Comparison of ENCODE assay signal across 16 cellular contexts in genomic region chr1:2248854-2249558, GRCh38. TPM values are rescaled to one million over a fixed set of nuclear protein-coding genes. Genes with fewer than 3 reads are reported as not detected.
DNase-seq lines count a peak whose midpoint lies in the region; ATAC-seq, FAIRE-seq and TF ChIP-seq lines count a peak whose summit lies in the region.
"Had no signal": no experiment of that assay in that cellular context is flagged by ENCODE, and none has a peak within 500 bp of the region (broad histone marks: within the 10 kb centered on the region; RNA-seq: fewer than 3 reads in every experiment).

No MANE protein-coding gene starts in this region.

- peaks cover 0 to 3% (median 0%) of the 10 kb centered on the region in 7 donors for H3K9me3 Mint-ChIP-seq in CD4-positive, CD25-positive, alpha-beta regulatory T cell
- H3K9me3 Mint-ChIP-seq: activated B cell treated with CpG ODN at 0.5 μM for 24 hours had no signal

- no peak overlapping the region for H3K4me3 ChIP-seq in CD4-positive, CD25-positive, alpha-beta regulatory T cell (ENCODE audit: low read depth, low read length)
- H3K4me3 ChIP-seq in Panc1 (ENCODE audit: low read depth in 2 of 2, low read length in 2 of 2), result no peak overlapping the region
- H3K4me3 ChIP-seq in left ventricle myocardium inferior, result no peak overlapping the region
- no peak overlapping the region for H3K4me3 ChIP-seq in neuronal stem cell (ENCODE audit: low read length in 2 of 2)

- H3K36me3 ChIP-seq in CD4-positive, CD25-positive, alpha-beta regulatory T cell (ENCODE audit: control insufficient read depth, insufficient read depth, low read length), result peaks cover 20% of the 10 kb centered on the region
- H3K36me3 ChIP-seq in Panc1 (ENCODE audit: control insufficient read depth, insufficient read depth, low read length) (no peaks in the 10 kb centered on the region), left ventricle myocardium inferior (no peaks in the 10 kb centered on the region), neuronal stem cell (replicated peaks in 1 of 2; ENCODE audit: control insufficient read depth in 2 of 2, insufficient read depth in 2 of 2, low read length in 2 of 2) (peaks cover 7 to 26% of the 10 kb centered on the region in 2 donors)

- no peak overlapping the region for H3K27ac ChIP-seq in CD4-positive, CD25-positive, alpha-beta regulatory T cell (ENCODE audit: insufficient read depth, low read length, poor library complexity, severe bottlenecking)
- no peak overlapping the region for H3K27ac ChIP-seq in Panc1 (ENCODE audit: low read length)
- H3K27ac ChIP-seq in left ventricle myocardium inferior (replicated peaks), result peak overlapping the region; percentile 40
- H3K27ac ChIP-seq in neuronal stem cell (replicated peaks; ENCODE audit: low read length), result peak overlapping the region; percentile 3
- H3K27ac ChIP-seq: epithelial cell of prostate had no signal

- H3K18ac ChIP-seq in neuronal stem cell (ENCODE audit: low read length), result peak overlapping the region; percentile 94

- peaks cover 22% of the 10 kb centered on the region for H3K79me1 ChIP-seq in neuronal stem cell (ENCODE audit: low read depth, low read length)

- peak overlapping the region; percentile 93 for H2BK12ac ChIP-seq in neuronal stem cell (ENCODE audit: low read length)

- peak overlapping the region; percentile 97 for H2AK5ac ChIP-seq in neuronal stem cell (ENCODE audit: low read depth, low read length)

- no peak for ATAC-seq in CD4-positive, CD25-positive, alpha-beta regulatory T cell (ENCODE audit: low read depth in 2 of 2)
- peak; percentile 24; the same call in 1 of the 2 replicates for ATAC-seq in Panc1
- ATAC-seq in HG02588 (IDR thresholded peaks at IDR 0.05; ENCODE audit: unreplicated experiment), result no peak
- ATAC-seq in SK-N-SH treated with all-trans-retinoic acid at 6 μM for 48 hours, result no peak
- no peak for ATAC-seq in HG02642 (IDR thresholded peaks at IDR 0.05; ENCODE audit: poor library complexity, unreplicated experiment)
- ATAC-seq: sciatic nerve had no signal

- WGBS in neuronal stem cell (ENCODE audit: extremely low coverage in 2 of 2, insufficient read length in 2 of 2, insufficient replicate concordance in 1 of 2), 2 donors, result no CpG with 5 or more reads among the region's 24 CpGs

- H3K23ac ChIP-seq in neuronal stem cell (ENCODE audit: low read depth, low read length, poor library complexity), result peak overlapping the region; percentile 95

- TF ChIP-seq CTCF in Panc1 (IDR thresholded peaks at IDR 0.05), result no peak
- no peak for TF ChIP-seq CTCF in left ventricle myocardium inferior (IDR thresholded peaks at IDR 0.05; ENCODE audit: borderline replicate concordance)

- H3K27me3 Mint-ChIP-seq in CD4-positive, CD25-positive, alpha-beta regulatory T cell, result peaks cover 6% of the 10 kb centered on the region
- H3K27me3 Mint-ChIP-seq: activated B cell treated with CpG ODN at 0.5 μM for 24 hours; activated naive CD8-positive, alpha-beta T cell treated with anti-CD3 and anti-CD28 coated beads, Interleukin-2, amount 10 ng/mL, durations not matched to agents 7 days and 5 days had no signal

- peak overlapping the region; percentile 43 for H3K4me2 ChIP-seq in neuronal stem cell (ENCODE audit: insufficient read depth, low read length, poor library complexity, severe bottlenecking)

- peaks cover 84% of the 10 kb centered on the region for H3K4me1 ChIP-seq in CD4-positive, CD25-positive, alpha-beta regulatory T cell (ENCODE audit: control insufficient read depth, insufficient read depth, low read length, poor library complexity, severe bottlenecking)
- peaks cover 23% of the 10 kb centered on the region for H3K4me1 ChIP-seq in Panc1 (ENCODE audit: control insufficient read depth, insufficient read depth, low read length)
- peaks cover 97% of the 10 kb centered on the region for H3K4me1 ChIP-seq in left ventricle myocardium inferior
- H3K4me1 ChIP-seq in neuronal stem cell (ENCODE audit: control insufficient read depth in 2 of 2, insufficient read depth in 1 of 2, low read depth in 1 of 2, low read length in 2 of 2), result peaks cover 42 to 44% of the 10 kb centered on the region in 2 donors

- no peak for DNase-seq in CD4-positive, CD25-positive, alpha-beta regulatory T cell
- DNase-seq in Panc1 (ENCODE audit: low read depth, low spot score), result no peak
- no peak for DNase-seq in left ventricle myocardium inferior
- DNase-seq in neuronal stem cell (ENCODE audit: low spot score), result no peak
- DNase-seq in RCC 7860 (ENCODE audit: low spot score), result no peak
- DNase-seq: activated B cell treated with CpG ODN at 0.5 μM for 24 hours; activated naive CD8-positive, alpha-beta T cell treated with anti-CD3 and anti-CD28 coated beads, Interleukin-2, amount 10 ng/mL, durations not matched to agents 7 days and 5 days; COR-L47; NCI-H2081 treated with DMSO at 0.1 percent for 48 hours; RPMI8226 had no signal

- H3K9ac ChIP-seq in neuronal stem cell (ENCODE audit: low read depth, low read length, poor library complexity), result peak overlapping the region; percentile 90

- in situ Hi-C loops in Panc1 (cut with HindIII; ENCODE audit: low pct_unique_long_range_greater_than_20kb, low sequenced_read_pairs), result no loop called here

- POLR2A ChIA-PET in Panc1 (lab: Charles Lee), result no interaction called here

- CTCF ChIA-PET in Panc1 (lab: Charles Lee), result no interaction called here

- H3K14ac ChIP-seq in neuronal stem cell (ENCODE audit: low read length), result peak overlapping the region; percentile 91

- H3K4ac ChIP-seq in neuronal stem cell (ENCODE audit: low read length), result peak overlapping the region; percentile 38

- no peak for FAIRE-seq in RCC 7860 (lab: Jason Lieb, UNC)
- FAIRE-seq: keratinocyte had no signal

- H3K27me3 ChIP-seq in CD4-positive, CD25-positive, alpha-beta regulatory T cell (ENCODE audit: control insufficient read depth, insufficient read depth, low read length), result no peaks in the 10 kb centered on the region
- H3K27me3 ChIP-seq in Panc1 (ENCODE audit: control insufficient read depth, insufficient read depth, low read length), result no peaks in the 10 kb centered on the region
- no peaks in the 10 kb centered on the region for H3K27me3 ChIP-seq in left ventricle myocardium inferior (ENCODE audit: low read depth)
- H3K27me3 ChIP-seq in neuronal stem cell (ENCODE audit: control insufficient read depth in 3 of 3, insufficient read depth in 3 of 3, low read depth in 1 of 3, low read length in 3 of 3), result peaks cover 0 to 2% (median 0%) of the 10 kb centered on the region in 3 experiments

- peak overlapping the region in 1 of 4 donors; percentile 57 for H3K4me3 Mint-ChIP-seq in CD4-positive, CD25-positive, alpha-beta regulatory T cell
- H3K4me3 Mint-ChIP-seq: activated B cell treated with CpG ODN at 0.5 μM for 24 hours; activated naive CD8-positive, alpha-beta T cell treated with anti-CD3 and anti-CD28 coated beads, Interleukin-2, amount 10 ng/mL, durations not matched to agents 7 days and 5 days had no signal

- peaks cover 0 to 91% (median 49%) of the 10 kb centered on the region in 4 donors for H3K4me1 Mint-ChIP-seq in CD4-positive, CD25-positive, alpha-beta regulatory T cell

- H3K36me3 Mint-ChIP-seq in CD4-positive, CD25-positive, alpha-beta regulatory T cell, result peaks cover 12% of the 10 kb centered on the region

- peak overlapping the region; percentile 56 for H4K91ac ChIP-seq in neuronal stem cell (ENCODE audit: low read depth, low read length, poor library complexity)

- no peak overlapping the region for H2AFZ ChIP-seq in neuronal stem cell (ENCODE audit: low read length)

- H4K8ac ChIP-seq in neuronal stem cell (ENCODE audit: low read depth, low read length), result no peak overlapping the region

- peak overlapping the region; percentile 17 to 79 (median 43) for H3K27ac Mint-ChIP-seq in CD4-positive, CD25-positive, alpha-beta regulatory T cell
- H3K27ac Mint-ChIP-seq: activated B cell treated with CpG ODN at 0.5 μM for 24 hours; activated naive CD8-positive, alpha-beta T cell treated with anti-CD3 and anti-CD28 coated beads, Interleukin-2, amount 10 ng/mL, durations not matched to agents 7 days and 5 days had no signal

- peak overlapping the region; percentile 44 for H2BK120ac ChIP-seq in neuronal stem cell (ENCODE audit: low read depth, low read length)

- H2BK15ac ChIP-seq in neuronal stem cell (ENCODE audit: low read length), result peak overlapping the region; percentile 60

- no TSS peak for BruUV-seq in Panc1 (replicated peaks; lab: Mats Ljungman, UMichigan)

- intact Hi-C loops in Panc1 (cut with micrococcal nuclease; ENCODE audit: unreplicated experiment), result no loop called here
- intact Hi-C loops in left ventricle myocardium inferior (cut with micrococcal nuclease), result no loop called here

- peak overlapping the region; percentile 60 for H2BK5ac ChIP-seq in neuronal stem cell (ENCODE audit: low read length)

- peaks cover 0 to 3% of the 10 kb centered on the region in 2 experiments for H3K9me3 ChIP-seq in CD4-positive, CD25-positive, alpha-beta regulatory T cell (ENCODE audit: control insufficient read depth in 2 of 2, low read length in 2 of 2)
- H3K9me3 ChIP-seq in Panc1 (ENCODE audit: control insufficient read depth, insufficient read depth, low read depth, low read length) (no peaks in the 10 kb centered on the region), left ventricle myocardium inferior (replicated peaks) (no peaks in the 10 kb centered on the region), neuronal stem cell (replicated peaks in 1 of 2; ENCODE audit: control insufficient read depth in 2 of 2, insufficient read depth in 1 of 2, low read depth in 1 of 2, low read length in 2 of 2) (no peaks in the 10 kb centered on the region)

TF ChIP-seq in SK-N-SH treated with all-trans-retinoic acid at 6 μM for 48 hours, 23 proteins besides CTCF, POLR2A, EP300 and RAD21:
- TF ChIP-seq ZNF70 (CRISPR knock-in tag; IDR thresholded peaks at IDR 0.05) (no peak), OSR1 (CRISPR knock-in tag; IDR thresholded peaks at IDR 0.05) (no peak), PPARA (CRISPR knock-in tag; IDR thresholded peaks at IDR 0.05; ENCODE audit: borderline replicate concordance) (no peak), TOX (CRISPR knock-in tag; IDR thresholded peaks at IDR 0.05; ENCODE audit: borderline replicate concordance) (no peak), ZC3H10 (CRISPR knock-in tag; IDR thresholded peaks at IDR 0.05) (no peak), ARNTL (CRISPR knock-in tag; IDR thresholded peaks at IDR 0.05; ENCODE audit: borderline replicate concordance, low read depth) (no peak), ZFP3 (CRISPR knock-in tag; IDR thresholded peaks at IDR 0.05) (no peak), GLIS3 (CRISPR knock-in tag; IDR thresholded peaks at IDR 0.05) (no peak)

RNA-seq across cellular contexts. Expression of gene SKI, which starts 20.9 kb away (rescaled TPM):
- total RNA-seq in CD4-positive, CD25-positive, alpha-beta regulatory T cell, result 218 TPM
- polyA plus RNA-seq in CD4-positive, CD25-positive, alpha-beta regulatory T cell, result under 1 TPM; 0.25 to 0.57 (median 0.31) TPM
- total RNA-seq in Panc1 (2021; ENCODE audit: unreplicated experiment), result 63.2 TPM
- polyA plus RNA-seq in Panc1 (2012; ENCODE audit: insufficient read length), result 35.0 TPM
- total RNA-seq in left ventricle myocardium inferior, result 37.9 TPM
- 37.5 TPM for polyA plus RNA-seq in neuronal stem cell (2013, experiment 1 of 2)
- 41.3 TPM for polyA plus RNA-seq in neuronal stem cell (2013, experiment 2 of 2)

RNA-seq across cellular contexts. Expression of gene FAAP20, which starts 54.4 kb away (rescaled TPM):
- total RNA-seq in CD4-positive, CD25-positive, alpha-beta regulatory T cell, result 40.4 TPM
- polyA plus RNA-seq in CD4-positive, CD25-positive, alpha-beta regulatory T cell, result 10 to 100 TPM; 40.0 to 66.5 (median 51.5) TPM
- total RNA-seq in Panc1 (2021; ENCODE audit: unreplicated experiment) (177 TPM), left ventricle myocardium inferior (37.0 TPM)
- 197 TPM for polyA plus RNA-seq in Panc1 (2012; ENCODE audit: insufficient read length)
- polyA plus RNA-seq in neuronal stem cell (2013, experiment 1 of 2), result 108 TPM
- 108 TPM for polyA plus RNA-seq in neuronal stem cell (2013, experiment 2 of 2)

Comparison
In these comparisons a context has a peak if more than half of its experiments do, and no peak if none do; other contexts are left out.
1. H3K27ac ChIP-seq: peak in left ventricle myocardium inferior (single experiment) and neuronal stem cell (single experiment); none in CD4-positive, CD25-positive, alpha-beta regulatory T cell (single experiment) and Panc1 (single experiment).